Comparison of ENCODE assay signal across 1 cellular context in the genomic region with DNA sequence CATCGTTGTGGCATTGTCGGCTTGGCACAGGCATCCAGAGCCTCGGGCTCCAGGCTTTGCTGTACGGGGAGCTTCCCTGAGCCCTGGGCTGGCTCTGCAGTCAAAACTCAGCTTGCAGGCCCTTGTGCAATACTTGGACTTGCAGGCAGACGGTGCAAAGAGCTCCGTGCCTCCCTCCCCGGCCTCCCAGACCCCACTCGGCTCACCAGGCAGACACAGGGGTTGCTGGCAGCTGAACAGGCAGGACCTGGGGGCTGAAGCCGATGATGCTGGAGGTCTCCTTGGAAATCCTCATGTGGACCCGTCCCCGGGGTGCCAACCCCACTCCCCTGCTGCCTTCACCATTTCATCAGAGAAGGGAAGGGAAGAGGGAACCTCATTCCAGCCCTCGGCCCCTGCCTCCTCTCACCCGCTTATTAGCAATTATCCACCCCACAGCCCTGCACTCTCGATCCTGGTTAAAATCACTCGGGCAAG.
TF ChIP-seq lines count a peak whose summit lies in the region.

No MANE protein-coding gene starts in this region.

TF ChIP-seq in HepG2, 621 proteins besides CTCF, POLR2A, EP300 and RAD21:
- TF ChIP-seq JUND (CRISPR knock-in tag; IDR thresholded peaks at IDR 0.05), result 0 out of 2 replicates have a peak, but pooled peaks have one; percentile 34
- TF ChIP-seq HNRNPLL (IDR thresholded peaks at IDR 0.05; ENCODE audit: low read depth, low read length, poor library complexity, severe bottlenecking), result peak; percentile 14
- TF ChIP-seq, protein P1, sequence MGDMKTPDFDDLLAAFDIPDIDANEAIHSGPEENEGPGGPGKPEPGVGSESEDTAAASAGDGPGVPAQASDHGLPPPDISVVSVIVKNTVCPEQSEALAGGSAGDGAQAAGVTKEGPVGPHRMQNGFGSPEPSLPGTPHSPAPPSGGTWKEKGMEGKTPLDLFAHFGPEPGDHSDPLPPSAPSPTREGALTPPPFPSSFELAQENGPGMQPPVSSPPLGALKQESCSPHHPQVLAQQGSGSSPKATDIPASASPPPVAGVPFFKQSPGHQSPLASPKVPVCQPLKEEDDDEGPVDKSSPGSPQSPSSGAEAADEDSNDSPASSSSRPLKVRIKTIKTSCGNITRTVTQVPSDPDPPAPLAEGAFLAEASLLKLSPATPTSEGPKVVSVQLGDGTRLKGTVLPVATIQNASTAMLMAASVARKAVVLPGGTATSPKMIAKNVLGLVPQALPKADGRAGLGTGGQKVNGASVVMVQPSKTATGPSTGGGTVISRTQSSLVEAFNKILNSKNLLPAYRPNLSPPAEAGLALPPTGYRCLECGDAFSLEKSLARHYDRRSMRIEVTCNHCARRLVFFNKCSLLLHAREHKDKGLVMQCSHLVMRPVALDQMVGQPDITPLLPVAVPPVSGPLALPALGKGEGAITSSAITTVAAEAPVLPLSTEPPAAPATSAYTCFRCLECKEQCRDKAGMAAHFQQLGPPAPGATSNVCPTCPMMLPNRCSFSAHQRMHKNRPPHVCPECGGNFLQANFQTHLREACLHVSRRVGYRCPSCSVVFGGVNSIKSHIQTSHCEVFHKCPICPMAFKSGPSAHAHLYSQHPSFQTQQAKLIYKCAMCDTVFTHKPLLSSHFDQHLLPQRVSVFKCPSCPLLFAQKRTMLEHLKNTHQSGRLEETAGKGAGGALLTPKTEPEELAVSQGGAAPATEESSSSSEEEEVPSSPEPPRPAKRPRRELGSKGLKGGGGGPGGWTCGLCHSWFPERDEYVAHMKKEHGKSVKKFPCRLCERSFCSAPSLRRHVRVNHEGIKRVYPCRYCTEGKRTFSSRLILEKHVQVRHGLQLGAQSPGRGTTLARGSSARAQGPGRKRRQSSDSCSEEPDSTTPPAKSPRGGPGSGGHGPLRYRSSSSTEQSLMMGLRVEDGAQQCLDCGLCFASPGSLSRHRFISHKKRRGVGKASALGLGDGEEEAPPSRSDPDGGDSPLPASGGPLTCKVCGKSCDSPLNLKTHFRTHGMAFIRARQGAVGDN (CRISPR knock-in tag; IDR thresholded peaks at IDR 0.05), result peak; percentile 24; the same call in 1 of the 2 replicates
- no peak for TF ChIP-seq ZNF138 (CRISPR knock-in tag; IDR thresholded peaks at IDR 0.05; ENCODE audit: low read depth)
- 0 out of 2 replicates have a peak, but pooled peaks have one; percentile 27 for TF ChIP-seq KDM5B (CRISPR knock-in tag; IDR thresholded peaks at IDR 0.05; ENCODE audit: borderline replicate concordance)
- TF ChIP-seq, protein P2, sequence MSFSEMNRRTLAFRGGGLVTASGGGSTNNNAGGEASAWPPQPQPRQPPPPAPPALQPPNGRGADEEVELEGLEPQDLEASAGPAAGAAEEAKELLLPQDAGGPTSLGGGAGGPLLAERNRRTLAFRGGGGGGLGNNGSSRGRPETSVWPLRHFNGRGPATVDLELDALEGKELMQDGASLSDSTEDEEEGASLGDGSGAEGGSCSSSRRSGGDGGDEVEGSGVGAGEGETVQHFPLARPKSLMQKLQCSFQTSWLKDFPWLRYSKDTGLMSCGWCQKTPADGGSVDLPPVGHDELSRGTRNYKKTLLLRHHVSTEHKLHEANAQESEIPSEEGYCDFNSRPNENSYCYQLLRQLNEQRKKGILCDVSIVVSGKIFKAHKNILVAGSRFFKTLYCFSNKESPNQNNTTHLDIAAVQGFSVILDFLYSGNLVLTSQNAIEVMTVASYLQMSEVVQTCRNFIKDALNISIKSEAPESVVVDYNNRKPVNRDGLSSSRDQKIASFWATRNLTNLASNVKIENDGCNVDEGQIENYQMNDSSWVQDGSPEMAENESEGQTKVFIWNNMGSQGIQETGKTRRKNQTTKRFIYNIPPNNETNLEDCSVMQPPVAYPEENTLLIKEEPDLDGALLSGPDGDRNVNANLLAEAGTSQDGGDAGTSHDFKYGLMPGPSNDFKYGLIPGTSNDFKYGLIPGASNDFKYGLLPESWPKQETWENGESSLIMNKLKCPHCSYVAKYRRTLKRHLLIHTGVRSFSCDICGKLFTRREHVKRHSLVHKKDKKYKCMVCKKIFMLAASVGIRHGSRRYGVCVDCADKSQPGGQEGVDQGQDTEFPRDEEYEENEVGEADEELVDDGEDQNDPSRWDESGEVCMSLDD (CRISPR knock-in tag; IDR thresholded peaks at IDR 0.05; ENCODE audit: borderline replicate concordance), result no peak
- peak; percentile 40; the same call in 1 of the 2 replicates for TF ChIP-seq ZNF263 (CRISPR knock-in tag; IDR thresholded peaks at IDR 0.05)
- TF ChIP-seq, protein P3, sequence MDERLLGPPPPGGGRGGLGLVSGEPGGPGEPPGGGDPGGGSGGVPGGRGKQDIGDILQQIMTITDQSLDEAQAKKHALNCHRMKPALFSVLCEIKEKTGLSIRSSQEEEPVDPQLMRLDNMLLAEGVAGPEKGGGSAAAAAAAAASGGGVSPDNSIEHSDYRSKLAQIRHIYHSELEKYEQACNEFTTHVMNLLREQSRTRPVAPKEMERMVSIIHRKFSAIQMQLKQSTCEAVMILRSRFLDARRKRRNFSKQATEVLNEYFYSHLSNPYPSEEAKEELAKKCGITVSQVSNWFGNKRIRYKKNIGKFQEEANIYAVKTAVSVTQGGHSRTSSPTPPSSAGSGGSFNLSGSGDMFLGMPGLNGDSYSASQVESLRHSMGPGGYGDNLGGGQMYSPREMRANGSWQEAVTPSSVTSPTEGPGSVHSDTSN (CRISPR knock-in tag; IDR thresholded peaks at IDR 0.05), result no peak
- TF ChIP-seq ZSCAN29 (CRISPR knock-in tag; conservative IDR thresholded peaks at IDR 0.05), result 0 out of 2 replicates have a peak, but pooled peaks have one; percentile 27
- 0 out of 2 replicates have a peak, but pooled peaks have one; percentile 29 for TF ChIP-seq ZNF501 (CRISPR knock-in tag; IDR thresholded peaks at IDR 0.05)
- 0 out of 2 replicates have a peak, but pooled peaks have one; percentile 25 for TF ChIP-seq SAFB2 (CRISPR knock-in tag; IDR thresholded peaks at IDR 0.05; ENCODE audit: borderline replicate concordance, low read depth)
- peak; percentile 53; the same call in 1 of the 2 replicates for TF ChIP-seq MEIS2 (CRISPR knock-in tag; IDR thresholded peaks at IDR 0.05)
- 0 out of 2 replicates have a peak, but pooled peaks have one; percentile 19 for TF ChIP-seq RXRA (CRISPR knock-in tag; IDR thresholded peaks at IDR 0.05)
- TF ChIP-seq ZMYM3 (CRISPR knock-in tag; IDR thresholded peaks at IDR 0.05), result peak; percentile 17; the same call in 1 of the 2 replicates
- 0 out of 2 replicates have a peak, but pooled peaks have one; percentile 42 for TF ChIP-seq HNRNPL (IDR thresholded peaks at IDR 0.05; ENCODE audit: low read depth, low read length)
- 0 out of 2 replicates have a peak, but pooled peaks have one; percentile 44 for TF ChIP-seq PHF21A (CRISPR knock-in tag; IDR thresholded peaks at IDR 0.05)
- 0 out of 2 replicates have a peak, but pooled peaks have one; percentile 26 for TF ChIP-seq ZNF564 (CRISPR knock-in tag; IDR thresholded peaks at IDR 0.05)
- peak; percentile 85 for TF ChIP-seq CEBPB (IDR thresholded peaks at IDR 0.05; ENCODE audit: borderline replicate concordance, low read depth, low read length)
- TF ChIP-seq, protein P4, sequence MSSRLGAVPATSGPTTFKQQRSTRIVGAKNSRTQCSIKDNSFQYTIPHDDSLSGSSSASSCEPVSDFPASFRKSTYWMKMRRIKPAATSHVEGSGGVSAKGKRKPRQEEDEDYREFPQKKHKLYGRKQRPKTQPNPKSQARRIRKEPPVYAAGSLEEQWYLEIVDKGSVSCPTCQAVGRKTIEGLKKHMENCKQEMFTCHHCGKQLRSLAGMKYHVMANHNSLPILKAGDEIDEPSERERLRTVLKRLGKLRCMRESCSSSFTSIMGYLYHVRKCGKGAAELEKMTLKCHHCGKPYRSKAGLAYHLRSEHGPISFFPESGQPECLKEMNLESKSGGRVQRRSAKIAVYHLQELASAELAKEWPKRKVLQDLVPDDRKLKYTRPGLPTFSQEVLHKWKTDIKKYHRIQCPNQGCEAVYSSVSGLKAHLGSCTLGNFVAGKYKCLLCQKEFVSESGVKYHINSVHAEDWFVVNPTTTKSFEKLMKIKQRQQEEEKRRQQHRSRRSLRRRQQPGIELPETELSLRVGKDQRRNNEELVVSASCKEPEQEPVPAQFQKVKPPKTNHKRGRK (CRISPR knock-in tag; IDR thresholded peaks at IDR 0.05), result no peak
- TF ChIP-seq PAWR (CRISPR knock-in tag; IDR thresholded peaks at IDR 0.05; ENCODE audit: borderline replicate concordance), result no peak
- TF ChIP-seq ZNF558 (CRISPR knock-in tag; IDR thresholded peaks at IDR 0.05; ENCODE audit: borderline replicate concordance), result no peak
- 0 out of 2 replicates have a peak, but pooled peaks have one; percentile 9 for TF ChIP-seq GABPB1 (CRISPR knock-in tag; IDR thresholded peaks at IDR 0.05)
- TF ChIP-seq HNF4A (CRISPR knock-in tag; IDR thresholded peaks at IDR 0.05), result peak; percentile 45; the same call in 1 of the 2 replicates
- TF ChIP-seq, protein P5, sequence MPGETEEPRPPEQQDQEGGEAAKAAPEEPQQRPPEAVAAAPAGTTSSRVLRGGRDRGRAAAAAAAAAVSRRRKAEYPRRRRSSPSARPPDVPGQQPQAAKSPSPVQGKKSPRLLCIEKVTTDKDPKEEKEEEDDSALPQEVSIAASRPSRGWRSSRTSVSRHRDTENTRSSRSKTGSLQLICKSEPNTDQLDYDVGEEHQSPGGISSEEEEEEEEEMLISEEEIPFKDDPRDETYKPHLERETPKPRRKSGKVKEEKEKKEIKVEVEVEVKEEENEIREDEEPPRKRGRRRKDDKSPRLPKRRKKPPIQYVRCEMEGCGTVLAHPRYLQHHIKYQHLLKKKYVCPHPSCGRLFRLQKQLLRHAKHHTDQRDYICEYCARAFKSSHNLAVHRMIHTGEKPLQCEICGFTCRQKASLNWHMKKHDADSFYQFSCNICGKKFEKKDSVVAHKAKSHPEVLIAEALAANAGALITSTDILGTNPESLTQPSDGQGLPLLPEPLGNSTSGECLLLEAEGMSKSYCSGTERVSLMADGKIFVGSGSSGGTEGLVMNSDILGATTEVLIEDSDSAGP (CRISPR knock-in tag; IDR thresholded peaks at IDR 0.05; ENCODE audit: borderline replicate concordance), result peak; percentile 50; the same call in 1 of the 2 replicates
- TF ChIP-seq ZNF883 (CRISPR knock-in tag; IDR thresholded peaks at IDR 0.05; ENCODE audit: not compliant biosample characterization), result peak; percentile 11
- no peak for TF ChIP-seq MAZ (IDR thresholded peaks at IDR 0.05; ENCODE audit: borderline replicate concordance, low read depth, low read length)
- peak; percentile 37; the same call in 1 of the 2 replicates for TF ChIP-seq MAZ (CRISPR knock-in tag; IDR thresholded peaks at IDR 0.05; ENCODE audit: low read depth)
- peak; percentile 12; the same call in 1 of the 2 replicates for TF ChIP-seq HDAC1 (CRISPR knock-in tag; IDR thresholded peaks at IDR 0.05)
- no peak for TF ChIP-seq SALL2 (CRISPR knock-in tag; IDR thresholded peaks at IDR 0.05)
- TF ChIP-seq, protein P6, sequence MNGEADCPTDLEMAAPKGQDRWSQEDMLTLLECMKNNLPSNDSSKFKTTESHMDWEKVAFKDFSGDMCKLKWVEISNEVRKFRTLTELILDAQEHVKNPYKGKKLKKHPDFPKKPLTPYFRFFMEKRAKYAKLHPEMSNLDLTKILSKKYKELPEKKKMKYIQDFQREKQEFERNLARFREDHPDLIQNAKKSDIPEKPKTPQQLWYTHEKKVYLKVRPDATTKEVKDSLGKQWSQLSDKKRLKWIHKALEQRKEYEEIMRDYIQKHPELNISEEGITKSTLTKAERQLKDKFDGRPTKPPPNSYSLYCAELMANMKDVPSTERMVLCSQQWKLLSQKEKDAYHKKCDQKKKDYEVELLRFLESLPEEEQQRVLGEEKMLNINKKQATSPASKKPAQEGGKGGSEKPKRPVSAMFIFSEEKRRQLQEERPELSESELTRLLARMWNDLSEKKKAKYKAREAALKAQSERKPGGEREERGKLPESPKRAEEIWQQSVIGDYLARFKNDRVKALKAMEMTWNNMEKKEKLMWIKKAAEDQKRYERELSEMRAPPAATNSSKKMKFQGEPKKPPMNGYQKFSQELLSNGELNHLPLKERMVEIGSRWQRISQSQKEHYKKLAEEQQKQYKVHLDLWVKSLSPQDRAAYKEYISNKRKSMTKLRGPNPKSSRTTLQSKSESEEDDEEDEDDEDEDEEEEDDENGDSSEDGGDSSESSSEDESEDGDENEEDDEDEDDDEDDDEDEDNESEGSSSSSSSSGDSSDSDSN (CRISPR knock-in tag; IDR thresholded peaks at IDR 0.05), result 0 out of 2 replicates have a peak, but pooled peaks have one; percentile 28
- TF ChIP-seq, protein P7, sequence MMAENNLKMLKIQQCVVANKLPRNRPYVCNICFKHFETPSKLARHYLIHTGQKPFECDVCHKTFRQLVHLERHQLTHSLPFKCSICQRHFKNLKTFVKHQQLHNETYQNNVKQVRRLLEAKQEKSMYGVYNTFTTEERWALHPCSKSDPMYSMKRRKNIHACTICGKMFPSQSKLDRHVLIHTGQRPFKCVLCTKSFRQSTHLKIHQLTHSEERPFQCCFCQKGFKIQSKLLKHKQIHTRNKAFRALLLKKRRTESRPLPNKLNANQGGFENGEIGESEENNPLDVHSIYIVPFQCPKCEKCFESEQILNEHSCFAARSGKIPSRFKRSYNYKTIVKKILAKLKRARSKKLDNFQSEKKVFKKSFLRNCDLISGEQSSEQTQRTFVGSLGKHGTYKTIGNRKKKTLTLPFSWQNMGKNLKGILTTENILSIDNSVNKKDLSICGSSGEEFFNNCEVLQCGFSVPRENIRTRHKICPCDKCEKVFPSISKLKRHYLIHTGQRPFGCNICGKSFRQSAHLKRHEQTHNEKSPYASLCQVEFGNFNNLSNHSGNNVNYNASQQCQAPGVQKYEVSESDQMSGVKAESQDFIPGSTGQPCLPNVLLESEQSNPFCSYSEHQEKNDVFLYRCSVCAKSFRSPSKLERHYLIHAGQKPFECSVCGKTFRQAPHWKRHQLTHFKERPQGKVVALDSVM (CRISPR knock-in tag; IDR thresholded peaks at IDR 0.05), result peak; percentile 98
- peak; percentile 70 for TF ChIP-seq CEBPG (CRISPR knock-in tag; IDR thresholded peaks at IDR 0.05)
- 0 out of 2 replicates have a peak, but pooled peaks have one; percentile 30 for TF ChIP-seq SALL1 (CRISPR knock-in tag; IDR thresholded peaks at IDR 0.05)
